Comparison of ENCODE assay signal across 2 cellular contexts in genomic region chr7:111836592-111836991, GRCh38.
TF ChIP-seq lines count a peak whose summit lies in the region.

No MANE protein-coding gene starts in this region.

TF ChIP-seq in SK-N-SH treated with all-trans-retinoic acid at 6 μM for 48 hours, 23 proteins besides CTCF, POLR2A, EP300 and RAD21 (continued from another document):
- TF ChIP-seq PATZ1 (CRISPR knock-in tag; IDR thresholded peaks at IDR 0.05; ENCODE audit: borderline replicate concordance): no peak
- no peak for TF ChIP-seq ZC3H10 (CRISPR knock-in tag; IDR thresholded peaks at IDR 0.05)
- no peak for TF ChIP-seq CSRNP3 (CRISPR knock-in tag; IDR thresholded peaks at IDR 0.05)

TF ChIP-seq in SK-N-SH, 30 proteins besides CTCF, POLR2A, EP300 and RAD21:
- TF ChIP-seq REST (IDR thresholded peaks at IDR 0.05; ENCODE audit: low read depth, low read length): no peak
- no peak for TF ChIP-seq GABPA (IDR thresholded peaks at IDR 0.05; ENCODE audit: low read depth)
- no peak for TF ChIP-seq RCOR1 (IDR thresholded peaks at IDR 0.05; ENCODE audit: low read length)
- TF ChIP-seq USF2 (IDR thresholded peaks at IDR 0.05; ENCODE audit: borderline replicate concordance, low read depth, low read length): no peak
- no peak for TF ChIP-seq SMC3 (IDR thresholded peaks at IDR 0.05; ENCODE audit: low read depth, low read length)
- TF ChIP-seq MEF2A (IDR thresholded peaks at IDR 0.05; ENCODE audit: borderline replicate concordance, low read depth): no peak
- TF ChIP-seq EZH2phosphoT487 (IDR thresholded peaks at IDR 0.05; ENCODE audit: borderline replicate concordance, low read depth): no peak
TF ChIP-seq in SK-N-SH: peak in this region for 0.
